2 cellular contexts compared by ENCODE assay signal in the genomic region with DNA sequence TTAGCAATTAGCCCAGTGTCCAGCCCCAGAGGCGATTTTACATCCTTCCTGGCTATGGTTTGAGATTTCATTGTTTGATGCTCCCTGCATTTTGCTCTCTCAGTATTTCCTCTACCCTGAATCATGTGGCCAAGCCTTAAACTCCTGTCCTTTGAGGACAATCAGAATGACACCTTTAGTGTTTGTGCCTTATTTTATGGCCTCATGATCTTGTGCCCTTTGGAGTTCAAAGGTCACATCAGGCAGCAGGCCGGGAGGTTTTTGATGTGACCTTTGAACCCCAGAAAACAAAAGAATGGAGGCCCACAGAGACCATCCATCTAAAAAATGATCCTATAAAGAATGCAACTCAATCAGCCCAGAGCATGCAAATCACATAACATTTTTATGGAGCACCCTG.
TF ChIP-seq lines count a peak whose summit lies in the region.

No MANE protein-coding gene starts in this region.

TF ChIP-seq in SK-N-SH, 30 proteins besides CTCF, POLR2A, EP300 and RAD21 (continued from another document):
- TF ChIP-seq REST (IDR thresholded peaks at IDR 0.05; ENCODE audit: low read depth, low read length) (no peak), GABPA (IDR thresholded peaks at IDR 0.05; ENCODE audit: low read depth) (no peak), TEAD4 (IDR thresholded peaks at IDR 0.05; ENCODE audit: borderline replicate concordance, insufficient read depth) (no peak), MXI1 (IDR thresholded peaks at IDR 0.05; ENCODE audit: low read depth, low read length) (peak; percentile 51; the same call in 1 of the 2 replicates), SIN3A (IDR thresholded peaks at IDR 0.05; ENCODE audit: borderline replicate concordance, low read depth, low read length) (no peak), EZH2phosphoT487 (IDR thresholded peaks at IDR 0.05; ENCODE audit: borderline replicate concordance, low read depth) (no peak)
TF ChIP-seq in SK-N-SH: peak in this region for 1.

TF ChIP-seq in SK-N-SH treated with all-trans-retinoic acid at 6 μM for 48 hours, 23 proteins besides CTCF, POLR2A, EP300 and RAD21 (continued from another document):
- TF ChIP-seq, protein P1, sequence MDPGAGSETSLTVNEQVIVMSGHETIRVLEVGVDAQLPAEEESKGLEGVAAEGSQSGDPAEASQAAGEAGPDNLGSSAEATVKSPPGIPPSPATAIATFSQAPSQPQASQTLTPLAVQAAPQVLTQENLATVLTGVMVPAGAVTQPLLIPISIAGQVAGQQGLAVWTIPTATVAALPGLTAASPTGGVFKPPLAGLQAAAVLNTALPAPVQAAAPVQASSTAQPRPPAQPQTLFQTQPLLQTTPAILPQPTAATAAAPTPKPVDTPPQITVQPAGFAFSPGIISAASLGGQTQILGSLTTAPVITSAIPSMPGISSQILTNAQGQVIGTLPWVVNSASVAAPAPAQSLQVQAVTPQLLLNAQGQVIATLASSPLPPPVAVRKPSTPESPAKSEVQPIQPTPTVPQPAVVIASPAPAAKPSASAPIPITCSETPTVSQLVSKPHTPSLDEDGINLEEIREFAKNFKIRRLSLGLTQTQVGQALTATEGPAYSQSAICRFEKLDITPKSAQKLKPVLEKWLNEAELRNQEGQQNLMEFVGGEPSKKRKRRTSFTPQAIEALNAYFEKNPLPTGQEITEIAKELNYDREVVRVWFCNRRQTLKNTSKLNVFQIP (CRISPR knock-in tag; IDR thresholded peaks at IDR 0.05; ENCODE audit: borderline replicate concordance, low read depth), result no peak
- TF ChIP-seq GLIS3 (CRISPR knock-in tag; IDR thresholded peaks at IDR 0.05) (no peak), TCF4 (CRISPR knock-in tag; IDR thresholded peaks at IDR 0.05; ENCODE audit: borderline replicate concordance) (no peak), ZNF70 (CRISPR knock-in tag; IDR thresholded peaks at IDR 0.05) (no peak)
